ENCODE assay signal across 1 cellular context in genomic region chr3:177338697-177339219, GRCh38.
A peak's percentile ranks its signal among the peaks of the same experiment; 100 is the strongest.
TF ChIP-seq lines count a peak whose summit lies in the region.

No MANE protein-coding gene starts in this region.

TF ChIP-seq in K562, 482 proteins besides CTCF, POLR2A, EP300 and RAD21 (continued from another document and continues in another):
- TF ChIP-seq UBTF (IDR thresholded peaks at IDR 0.05; ENCODE audit: borderline replicate concordance in 1 of 2, low read depth in 2 of 2, low read length in 2 of 2) (0 out of 4 replicates have a peak, but pooled peaks of 1 of the 2 experiments have one; percentile 40), ZBTB5 (IDR thresholded peaks at IDR 0.05) (no peak), HCFC1 (IDR thresholded peaks at IDR 0.05; ENCODE audit: low read depth, low read length) (no peak), EZH2 (IDR thresholded peaks at IDR 0.05; ENCODE audit: borderline replicate concordance, low read depth, low read length) (no peak), ZNF263 (CRISPR knock-in tag; IDR thresholded peaks at IDR 0.05; ENCODE audit: borderline replicate concordance) (no peak), ATF2 (CRISPR knock-in tag; IDR thresholded peaks at IDR 0.05) (no peak), MBD1 (CRISPR knock-in tag; IDR thresholded peaks at IDR 0.05) (no peak), ZNF395 (CRISPR knock-in tag; IDR thresholded peaks at IDR 0.05) (no peak; the same call in 1 of the 2 replicates), MCM5 (IDR thresholded peaks at IDR 0.05; ENCODE audit: low read depth) (no peak), SETDB1 (IDR thresholded peaks at IDR 0.05; ENCODE audit: low read length) (no peak), NONO (IDR thresholded peaks at IDR 0.05; ENCODE audit: low read depth in 2 of 2, low read length in 1 of 2) (peak in 1 of 2 experiments; percentile 63; a peak in 2 of 4 replicates), CAMTA2 (CRISPR knock-in tag; conservative IDR thresholded peaks at IDR 0.05) (no peak), KLF16 (IDR thresholded peaks at IDR 0.05) (peak; percentile 73), MGA (IDR thresholded peaks at IDR 0.05) (no peak), NFRKB (IDR thresholded peaks at IDR 0.05; ENCODE audit: low read depth) (no peak)
- TF ChIP-seq, protein P1, sequence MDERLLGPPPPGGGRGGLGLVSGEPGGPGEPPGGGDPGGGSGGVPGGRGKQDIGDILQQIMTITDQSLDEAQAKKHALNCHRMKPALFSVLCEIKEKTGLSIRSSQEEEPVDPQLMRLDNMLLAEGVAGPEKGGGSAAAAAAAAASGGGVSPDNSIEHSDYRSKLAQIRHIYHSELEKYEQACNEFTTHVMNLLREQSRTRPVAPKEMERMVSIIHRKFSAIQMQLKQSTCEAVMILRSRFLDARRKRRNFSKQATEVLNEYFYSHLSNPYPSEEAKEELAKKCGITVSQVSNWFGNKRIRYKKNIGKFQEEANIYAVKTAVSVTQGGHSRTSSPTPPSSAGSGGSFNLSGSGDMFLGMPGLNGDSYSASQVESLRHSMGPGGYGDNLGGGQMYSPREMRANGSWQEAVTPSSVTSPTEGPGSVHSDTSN (CRISPR knock-in tag; IDR thresholded peaks at IDR 0.05; ENCODE audit: low read depth): no peak
- TF ChIP-seq, protein P1 (tag; conservative IDR thresholded peaks at IDR 0.05; ENCODE audit: low read depth): peak; percentile 48
- TF ChIP-seq, protein P2, sequence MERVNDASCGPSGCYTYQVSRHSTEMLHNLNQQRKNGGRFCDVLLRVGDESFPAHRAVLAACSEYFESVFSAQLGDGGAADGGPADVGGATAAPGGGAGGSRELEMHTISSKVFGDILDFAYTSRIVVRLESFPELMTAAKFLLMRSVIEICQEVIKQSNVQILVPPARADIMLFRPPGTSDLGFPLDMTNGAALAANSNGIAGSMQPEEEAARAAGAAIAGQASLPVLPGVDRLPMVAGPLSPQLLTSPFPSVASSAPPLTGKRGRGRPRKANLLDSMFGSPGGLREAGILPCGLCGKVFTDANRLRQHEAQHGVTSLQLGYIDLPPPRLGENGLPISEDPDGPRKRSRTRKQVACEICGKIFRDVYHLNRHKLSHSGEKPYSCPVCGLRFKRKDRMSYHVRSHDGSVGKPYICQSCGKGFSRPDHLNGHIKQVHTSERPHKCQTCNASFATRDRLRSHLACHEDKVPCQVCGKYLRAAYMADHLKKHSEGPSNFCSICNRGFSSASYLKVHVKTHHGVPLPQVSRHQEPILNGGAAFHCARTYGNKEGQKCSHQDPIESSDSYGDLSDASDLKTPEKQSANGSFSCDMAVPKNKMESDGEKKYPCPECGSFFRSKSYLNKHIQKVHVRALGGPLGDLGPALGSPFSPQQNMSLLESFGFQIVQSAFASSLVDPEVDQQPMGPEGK (CRISPR knock-in tag; IDR thresholded peaks at IDR 0.05; ENCODE audit: borderline replicate concordance): no peak
- TF ChIP-seq, protein P3, sequence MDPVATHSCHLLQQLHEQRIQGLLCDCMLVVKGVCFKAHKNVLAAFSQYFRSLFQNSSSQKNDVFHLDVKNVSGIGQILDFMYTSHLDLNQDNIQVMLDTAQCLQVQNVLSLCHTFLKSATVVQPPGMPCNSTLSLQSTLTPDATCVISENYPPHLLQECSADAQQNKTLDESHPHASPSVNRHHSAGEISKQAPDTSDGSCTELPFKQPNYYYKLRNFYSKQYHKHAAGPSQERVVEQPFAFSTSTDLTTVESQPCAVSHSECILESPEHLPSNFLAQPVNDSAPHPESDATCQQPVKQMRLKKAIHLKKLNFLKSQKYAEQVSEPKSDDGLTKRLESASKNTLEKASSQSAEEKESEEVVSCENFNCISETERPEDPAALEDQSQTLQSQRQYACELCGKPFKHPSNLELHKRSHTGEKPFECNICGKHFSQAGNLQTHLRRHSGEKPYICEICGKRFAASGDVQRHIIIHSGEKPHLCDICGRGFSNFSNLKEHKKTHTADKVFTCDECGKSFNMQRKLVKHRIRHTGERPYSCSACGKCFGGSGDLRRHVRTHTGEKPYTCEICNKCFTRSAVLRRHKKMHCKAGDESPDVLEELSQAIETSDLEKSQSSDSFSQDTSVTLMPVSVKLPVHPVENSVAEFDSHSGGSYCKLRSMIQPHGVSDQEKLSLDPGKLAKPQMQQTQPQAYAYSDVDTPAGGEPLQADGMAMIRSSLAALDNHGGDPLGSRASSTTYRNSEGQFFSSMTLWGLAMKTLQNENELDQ (CRISPR knock-in tag; IDR thresholded peaks at IDR 0.05; ENCODE audit: borderline replicate concordance): no peak
